In genomic region chr4:105191621-105192210, GRCh38 we compare ENCODE assay signal across 8 cellular contexts.
DNase-seq lines count a peak whose midpoint lies in the region; ATAC-seq lines count a peak whose summit lies in the region.

No MANE protein-coding gene starts in this region.

- no peak overlapping the region for H3K9ac ChIP-seq in SK-N-MC (ENCODE audit: insufficient read length)

- H3K4me1 Mint-ChIP-seq in activated naive CD4-positive, alpha-beta T cell treated with anti-CD3 and anti-CD28 coated beads, Interleukin-2, amount 50 U/mL, for 24 hours = peaks cover 97% of the 10 kb centered on the region
- H3K4me1 Mint-ChIP-seq in activated naive CD4-positive, alpha-beta T cell treated with anti-CD3 and anti-CD28 coated beads, Interleukin-2, amount 10 ng/mL, durations not matched to agents 7 days and 5 days = peaks cover 7% of the 10 kb centered on the region

- peaks cover 32% of the 10 kb centered on the region for H3K36me3 ChIP-seq in SK-N-MC (ENCODE audit: insufficient read depth, low read length)

- ATAC-seq in HG02938 (IDR thresholded peaks at IDR 0.05; ENCODE audit: unreplicated experiment) = peak; percentile 37

- H3K27ac Mint-ChIP-seq in activated naive CD4-positive, alpha-beta T cell treated with anti-CD3 and anti-CD28 coated beads, Interleukin-2, amount 50 U/mL, for 24 hours = peak overlapping the region; percentile 98
- H3K27ac Mint-ChIP-seq in activated naive CD4-positive, alpha-beta T cell treated with anti-CD3 and anti-CD28 coated beads, Interleukin-2, amount 10 ng/mL, durations not matched to agents 7 days and 5 days = no peak overlapping the region

- H3K27me3 Mint-ChIP-seq in activated naive CD4-positive, alpha-beta T cell treated with anti-CD3 and anti-CD28 coated beads, Interleukin-2, amount 50 U/mL, for 24 hours = no peaks in the 10 kb centered on the region
- H3K27me3 Mint-ChIP-seq in activated naive CD4-positive, alpha-beta T cell treated with anti-CD3 and anti-CD28 coated beads, Interleukin-2, amount 10 ng/mL, durations not matched to agents 7 days and 5 days = no peaks in the 10 kb centered on the region

- H3K4me3 ChIP-seq in SK-N-MC = peak overlapping the region; percentile 50

- H3K4me3 Mint-ChIP-seq in activated naive CD4-positive, alpha-beta T cell treated with anti-CD3 and anti-CD28 coated beads, Interleukin-2, amount 50 U/mL, for 24 hours = peak overlapping the region; percentile 63
- H3K4me3 Mint-ChIP-seq in activated naive CD4-positive, alpha-beta T cell treated with anti-CD3 and anti-CD28 coated beads, Interleukin-2, amount 10 ng/mL, durations not matched to agents 7 days and 5 days = no peak overlapping the region

- peaks cover 7% of the 10 kb centered on the region for H3K9me3 Mint-ChIP-seq in activated naive CD4-positive, alpha-beta T cell treated with anti-CD3 and anti-CD28 coated beads, Interleukin-2, amount 50 U/mL, for 24 hours
- no peaks in the 10 kb centered on the region for H3K9me3 Mint-ChIP-seq in activated naive CD4-positive, alpha-beta T cell treated with anti-CD3 and anti-CD28 coated beads, Interleukin-2, amount 10 ng/mL, durations not matched to agents 7 days and 5 days

- H3K27ac ChIP-seq in SK-N-MC = peak overlapping the region; percentile 72

- CTCF ChIA-PET in activated naive CD4-positive, alpha-beta T cell treated with anti-CD3 and anti-CD28 coated beads, Interleukin-2, amount 10 ng/mL, durations not matched to agents 7 days and 5 days (lab: Charles Lee) = interaction anchor here (0.9 kb wide), 1 partner anchor 20 kb away, joined by 3 read pairs; no protein-coding TSS in a partner anchor

- no peaks in the 10 kb centered on the region for H3K9me3 ChIP-seq in SK-N-MC (ENCODE audit: low read depth, low read length)

- peaks cover 52% of the 10 kb centered on the region for H3K36me3 Mint-ChIP-seq in activated naive CD4-positive, alpha-beta T cell treated with anti-CD3 and anti-CD28 coated beads, Interleukin-2, amount 50 U/mL, for 24 hours
- peaks cover 56% of the 10 kb centered on the region for H3K36me3 Mint-ChIP-seq in activated naive CD4-positive, alpha-beta T cell treated with anti-CD3 and anti-CD28 coated beads, Interleukin-2, amount 10 ng/mL, durations not matched to agents 7 days and 5 days

- no peak for DNase-seq in activated naive CD4-positive, alpha-beta T cell treated with anti-CD3 and anti-CD28 coated beads, Interleukin-2, amount 10 ng/mL, durations not matched to agents 7 days and 5 days
- DNase-seq in SK-N-MC (ENCODE audit: low read depth, low spot score) (no peak), kidney glomerular epithelial cell (lab: John Stamatoyannopoulos, UW) (peak; percentile 79), NK-92 (lab: John Stamatoyannopoulos, UW; ENCODE audit: unreplicated experiment) (no peak), inferior parietal cortex (ENCODE audit: extremely low spot score) (no peak)
- no peak for DNase-seq in activated CD4-positive, alpha-beta T cell treated with anti-CD3 and anti-CD28 coated beads, Interleukin-2, amount 50 U/mL, for 48 hours
